Comparison of ENCODE assay signal across 1 cellular context in genomic region chr16:70747703-70748631, GRCh38.
TF ChIP-seq lines count a peak whose summit lies in the region.

No MANE protein-coding gene starts in this region.

TF ChIP-seq in HepG2, 621 proteins besides CTCF, POLR2A, EP300 and RAD21 (continued from another document and continues in another):
- TF ChIP-seq ZNF275 (CRISPR knock-in tag; IDR thresholded peaks at IDR 0.05; ENCODE audit: borderline replicate concordance) (no peak), HNRNPL (IDR thresholded peaks at IDR 0.05; ENCODE audit: low read depth, low read length) (peak; percentile 62; the same call in 1 of the 2 replicates), ZNF687 (CRISPR knock-in tag; IDR thresholded peaks at IDR 0.05) (peak; percentile 94), ZNF784 (CRISPR knock-in tag; IDR thresholded peaks at IDR 0.05; ENCODE audit: borderline replicate concordance) (0 out of 2 replicates have a peak, but pooled peaks have one; percentile 4), MTERF4 (CRISPR knock-in tag; IDR thresholded peaks at IDR 0.05) (0 out of 2 replicates have a peak, but pooled peaks have one; percentile 43), CHCHD3 (CRISPR knock-in tag; IDR thresholded peaks at IDR 0.05) (no peak), SRSF1 (optimal IDR thresholded peaks at IDR 0.05; ENCODE audit: low read depth, low read length) (no peak), ELF3 (CRISPR knock-in tag; IDR thresholded peaks at IDR 0.05) (no peak), ZNF414 (CRISPR knock-in tag; IDR thresholded peaks at IDR 0.05) (peak; percentile 68; the same call in 1 of the 2 replicates), ZNF776 (CRISPR knock-in tag; IDR thresholded peaks at IDR 0.05) (no peak), HIVEP1 (CRISPR knock-in tag; IDR thresholded peaks at IDR 0.05) (no peak), PHF20 (CRISPR knock-in tag; IDR thresholded peaks at IDR 0.05) (no peak), HHEX (CRISPR knock-in tag; IDR thresholded peaks at IDR 0.05) (no peak), SOX5 (CRISPR knock-in tag; IDR thresholded peaks at IDR 0.05; ENCODE audit: borderline replicate concordance) (no peak), ZNF431 (CRISPR knock-in tag; IDR thresholded peaks at IDR 0.05; ENCODE audit: borderline replicate concordance, low read depth) (no peak), THAP7 (CRISPR knock-in tag; IDR thresholded peaks at IDR 0.05) (peak; percentile 69; the same call in 1 of the 2 replicates), ZNF567 (CRISPR knock-in tag; IDR thresholded peaks at IDR 0.05; ENCODE audit: borderline replicate concordance) (0 out of 2 replicates have a peak, but pooled peaks have one; percentile 17), ZFP41 (CRISPR knock-in tag; IDR thresholded peaks at IDR 0.05; ENCODE audit: borderline replicate concordance) (peak; percentile 65; the same call in 1 of the 2 replicates), CENPBD1 (CRISPR knock-in tag; IDR thresholded peaks at IDR 0.05; ENCODE audit: borderline replicate concordance, low read depth) (no peak), XBP1 (CRISPR knock-in tag; IDR thresholded peaks at IDR 0.05) (no peak), FOXK2 (IDR thresholded peaks at IDR 0.05) (no peak), TRIM22 (IDR thresholded peaks at IDR 0.05) (no peak), ZNF549 (CRISPR knock-in tag; IDR thresholded peaks at IDR 0.05) (no peak), GPN1 (CRISPR knock-in tag; IDR thresholded peaks at IDR 0.05; ENCODE audit: borderline replicate concordance) (no peak), ZFY (CRISPR knock-in tag; IDR thresholded peaks at IDR 0.05) (peak; percentile 46), SMARCE1 (IDR thresholded peaks at IDR 0.05; ENCODE audit: borderline replicate concordance) (no peak), ZNF382 (CRISPR knock-in tag; IDR thresholded peaks at IDR 0.05; ENCODE audit: borderline replicate concordance) (no peak), SIN3B (IDR thresholded peaks at IDR 0.05; ENCODE audit: low read length) (no peak), JARID2 (CRISPR knock-in tag; IDR thresholded peaks at IDR 0.05; ENCODE audit: insufficient replicate concordance) (peak; percentile 15), TARDBP (CRISPR knock-in tag; IDR thresholded peaks at IDR 0.05) (0 out of 2 replicates have a peak, but pooled peaks have one; percentile 34), SIX4 (CRISPR knock-in tag; IDR thresholded peaks at IDR 0.05) (no peak), NFYB (CRISPR knock-in tag; IDR thresholded peaks at IDR 0.05) (0 out of 2 replicates have a peak, but pooled peaks have one; percentile 5), ZIK1 (CRISPR knock-in tag; IDR thresholded peaks at IDR 0.05; ENCODE audit: borderline replicate concordance, low read depth) (peak; percentile 50; the same call in 1 of the 2 replicates), MYC (CRISPR knock-in tag; IDR thresholded peaks at IDR 0.05; ENCODE audit: borderline replicate concordance) (no peak), MED1 (CRISPR knock-in tag; IDR thresholded peaks at IDR 0.05) (peak; percentile 36), ZNF883 (CRISPR knock-in tag; IDR thresholded peaks at IDR 0.05; ENCODE audit: not compliant biosample characterization) (peak; percentile 67), CREBL2 (CRISPR knock-in tag; IDR thresholded peaks at IDR 0.05; ENCODE audit: borderline replicate concordance) (no peak; the same call in 1 of the 2 replicates), ZNF83 (CRISPR knock-in tag; IDR thresholded peaks at IDR 0.05; ENCODE audit: borderline replicate concordance) (peak; percentile 27; the same call in 1 of the 2 replicates), KDM5A (IDR thresholded peaks at IDR 0.05; ENCODE audit: borderline replicate concordance, low read length) (no peak), HBP1 (CRISPR knock-in tag; IDR thresholded peaks at IDR 0.05; ENCODE audit: low read depth) (no peak), ZNF274 (CRISPR knock-in tag; IDR thresholded peaks at IDR 0.05) (no peak), ETV6 (CRISPR knock-in tag; conservative IDR thresholded peaks at IDR 0.05) (0 out of 2 replicates have a peak, but pooled peaks have one; percentile 54), TFDP2 (CRISPR knock-in tag; IDR thresholded peaks at IDR 0.05) (no peak), LCORL (IDR thresholded peaks at IDR 0.05) (no peak), LCORL (CRISPR knock-in tag; IDR thresholded peaks at IDR 0.05) (0 out of 2 replicates have a peak, but pooled peaks have one; percentile 65), POLR2G (IDR thresholded peaks at IDR 0.05; ENCODE audit: low read depth, low read length) (0 out of 2 replicates have a peak, but pooled peaks have one; percentile 7), ZNF253 (CRISPR knock-in tag; IDR thresholded peaks at IDR 0.05; ENCODE audit: borderline replicate concordance) (peak; percentile 49; the same call in 1 of the 2 replicates), RXRA (CRISPR knock-in tag; IDR thresholded peaks at IDR 0.05) (no peak; the same call in 1 of the 2 replicates), TERF1 (CRISPR knock-in tag; IDR thresholded peaks at IDR 0.05) (no peak), SMAD1 (CRISPR knock-in tag; IDR thresholded peaks at IDR 0.05; ENCODE audit: borderline replicate concordance, low read depth) (peak; percentile 69; the same call in 1 of the 2 replicates), POLR2AphosphoS2 (IDR thresholded peaks at IDR 0.05; ENCODE audit: low read depth, low read length) (no peak), ZNF572 (CRISPR knock-in tag; IDR thresholded peaks at IDR 0.05) (peak; percentile 53; the same call in 1 of the 2 replicates)
